ENCODE assay signal across 1 cellular context in genomic region chr18:47149457-47150028, GRCh38.
TF ChIP-seq lines count a peak whose summit lies in the region.

No MANE protein-coding gene starts in this region.

TF ChIP-seq in HepG2, 621 proteins besides CTCF, POLR2A, EP300 and RAD21 (continued from another document and continues in another):
- TF ChIP-seq MNT (IDR thresholded peaks at IDR 0.05), result no peak
- peak; percentile 53; the same call in 1 of the 2 replicates for TF ChIP-seq ZNF383 (CRISPR knock-in tag; IDR thresholded peaks at IDR 0.05; ENCODE audit: borderline replicate concordance)
- TF ChIP-seq SP1 (IDR thresholded peaks at IDR 0.05), result no peak
- TF ChIP-seq SP1 (CRISPR knock-in tag; IDR thresholded peaks at IDR 0.05), result no peak
- TF ChIP-seq ZNF513 (CRISPR knock-in tag; conservative IDR thresholded peaks at IDR 0.05), result no peak
- no peak for TF ChIP-seq ZBTB7B (CRISPR knock-in tag; IDR thresholded peaks at IDR 0.05)
- no peak; the same call in 1 of the 2 replicates for TF ChIP-seq TARDBP (CRISPR knock-in tag; IDR thresholded peaks at IDR 0.05)
- no peak for TF ChIP-seq HINFP (CRISPR knock-in tag; IDR thresholded peaks at IDR 0.05; ENCODE audit: low read depth)
- no peak for TF ChIP-seq SMAD3 (CRISPR knock-in tag; IDR thresholded peaks at IDR 0.05)
- TF ChIP-seq ARNTL (CRISPR knock-in tag; IDR thresholded peaks at IDR 0.05), result 0 out of 2 replicates have a peak, but pooled peaks have one; percentile 34
- TF ChIP-seq ZNF510 (CRISPR knock-in tag; IDR thresholded peaks at IDR 0.05; ENCODE audit: low read depth), result 0 out of 2 replicates have a peak, but pooled peaks have one; percentile 44
- no peak for TF ChIP-seq ZFP36 (IDR thresholded peaks at IDR 0.05; ENCODE audit: borderline replicate concordance, low read depth, low read length, partially characterized antibody)
- TF ChIP-seq, protein P1, sequence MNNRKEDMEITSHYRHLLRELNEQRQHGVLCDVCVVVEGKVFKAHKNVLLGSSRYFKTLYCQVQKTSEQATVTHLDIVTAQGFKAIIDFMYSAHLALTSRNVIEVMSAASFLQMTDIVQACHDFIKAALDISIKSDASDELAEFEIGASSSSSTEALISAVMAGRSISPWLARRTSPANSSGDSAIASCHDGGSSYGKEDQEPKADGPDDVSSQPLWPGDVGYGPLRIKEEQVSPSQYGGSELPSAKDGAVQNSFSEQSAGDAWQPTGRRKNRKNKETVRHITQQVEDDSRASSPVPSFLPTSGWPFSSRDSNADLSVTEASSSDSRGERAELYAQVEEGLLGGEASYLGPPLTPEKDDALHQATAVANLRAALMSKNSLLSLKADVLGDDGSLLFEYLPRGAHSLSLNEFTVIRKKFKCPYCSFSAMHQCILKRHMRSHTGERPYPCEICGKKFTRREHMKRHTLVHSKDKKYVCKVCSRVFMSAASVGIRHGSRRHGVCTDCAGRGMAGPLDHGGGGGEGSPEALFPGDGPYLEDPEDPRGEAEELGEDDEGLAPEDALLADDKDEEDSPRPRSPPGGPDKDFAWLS (CRISPR knock-in tag; IDR thresholded peaks at IDR 0.05; ENCODE audit: borderline replicate concordance), result peak; percentile 75; the same call in 1 of the 2 replicates
- TF ChIP-seq GATAD2A (CRISPR knock-in tag; IDR thresholded peaks at IDR 0.05), result no peak
- TF ChIP-seq CCDC6 (CRISPR knock-in tag; IDR thresholded peaks at IDR 0.05), result no peak
- peak; percentile 55; the same call in 1 of the 2 replicates for TF ChIP-seq MEIS1 (CRISPR knock-in tag; IDR thresholded peaks at IDR 0.05; ENCODE audit: borderline replicate concordance)
- 0 out of 2 replicates have a peak, but pooled peaks have one; percentile 11 for TF ChIP-seq MTA1 (CRISPR knock-in tag; IDR thresholded peaks at IDR 0.05; ENCODE audit: borderline replicate concordance)
- TF ChIP-seq GTF3A (CRISPR knock-in tag; conservative IDR thresholded peaks at IDR 0.05), result 0 out of 2 replicates have a peak, but pooled peaks have one; percentile 41
- TF ChIP-seq SNAPC4 (CRISPR knock-in tag; IDR thresholded peaks at IDR 0.05), result no peak
- TF ChIP-seq ATF7 (IDR thresholded peaks at IDR 0.05), result no peak
- 0 out of 2 replicates have a peak, but pooled peaks have one; percentile 35 for TF ChIP-seq ATF7 (CRISPR knock-in tag; IDR thresholded peaks at IDR 0.05)
- TF ChIP-seq NR1H2 (CRISPR knock-in tag; IDR thresholded peaks at IDR 0.05; ENCODE audit: borderline replicate concordance, low read depth), result no peak; the same call in 1 of the 2 replicates
- TF ChIP-seq ARNT (IDR thresholded peaks at IDR 0.05), result no peak
- TF ChIP-seq ZKSCAN5 (CRISPR knock-in tag; IDR thresholded peaks at IDR 0.05), result 0 out of 2 replicates have a peak, but pooled peaks have one; percentile 58
- TF ChIP-seq ZSCAN25 (CRISPR knock-in tag; IDR thresholded peaks at IDR 0.05), result 0 out of 2 replicates have a peak, but pooled peaks have one; percentile 7
- TF ChIP-seq, protein P2, sequence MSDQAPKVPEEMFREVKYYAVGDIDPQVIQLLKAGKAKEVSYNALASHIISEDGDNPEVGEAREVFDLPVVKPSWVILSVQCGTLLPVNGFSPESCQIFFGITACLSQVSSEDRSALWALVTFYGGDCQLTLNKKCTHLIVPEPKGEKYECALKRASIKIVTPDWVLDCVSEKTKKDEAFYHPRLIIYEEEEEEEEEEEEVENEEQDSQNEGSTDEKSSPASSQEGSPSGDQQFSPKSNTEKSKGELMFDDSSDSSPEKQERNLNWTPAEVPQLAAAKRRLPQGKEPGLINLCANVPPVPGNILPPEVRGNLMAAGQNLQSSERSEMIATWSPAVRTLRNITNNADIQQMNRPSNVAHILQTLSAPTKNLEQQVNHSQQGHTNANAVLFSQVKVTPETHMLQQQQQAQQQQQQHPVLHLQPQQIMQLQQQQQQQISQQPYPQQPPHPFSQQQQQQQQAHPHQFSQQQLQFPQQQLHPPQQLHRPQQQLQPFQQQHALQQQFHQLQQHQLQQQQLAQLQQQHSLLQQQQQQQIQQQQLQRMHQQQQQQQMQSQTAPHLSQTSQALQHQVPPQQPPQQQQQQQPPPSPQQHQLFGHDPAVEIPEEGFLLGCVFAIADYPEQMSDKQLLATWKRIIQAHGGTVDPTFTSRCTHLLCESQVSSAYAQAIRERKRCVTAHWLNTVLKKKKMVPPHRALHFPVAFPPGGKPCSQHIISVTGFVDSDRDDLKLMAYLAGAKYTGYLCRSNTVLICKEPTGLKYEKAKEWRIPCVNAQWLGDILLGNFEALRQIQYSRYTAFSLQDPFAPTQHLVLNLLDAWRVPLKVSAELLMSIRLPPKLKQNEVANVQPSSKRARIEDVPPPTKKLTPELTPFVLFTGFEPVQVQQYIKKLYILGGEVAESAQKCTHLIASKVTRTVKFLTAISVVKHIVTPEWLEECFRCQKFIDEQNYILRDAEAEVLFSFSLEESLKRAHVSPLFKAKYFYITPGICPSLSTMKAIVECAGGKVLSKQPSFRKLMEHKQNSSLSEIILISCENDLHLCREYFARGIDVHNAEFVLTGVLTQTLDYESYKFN (CRISPR knock-in tag; conservative IDR thresholded peaks at IDR 0.05), result peak; percentile 17; the same call in 1 of the 2 replicates
- no peak for TF ChIP-seq HMG20A (CRISPR knock-in tag; IDR thresholded peaks at IDR 0.05; ENCODE audit: borderline replicate concordance)
- TF ChIP-seq HCFC1 (IDR thresholded peaks at IDR 0.05; ENCODE audit: low read depth, low read length), result no peak
- TF ChIP-seq SMAD1 (CRISPR knock-in tag; IDR thresholded peaks at IDR 0.05; ENCODE audit: borderline replicate concordance, low read depth), result 0 out of 2 replicates have a peak, but pooled peaks have one; percentile 9
- TF ChIP-seq PHF21A (CRISPR knock-in tag; IDR thresholded peaks at IDR 0.05), result 0 out of 2 replicates have a peak, but pooled peaks have one; percentile 6
- no peak for TF ChIP-seq TAF15 (IDR thresholded peaks at IDR 0.05; ENCODE audit: low read depth, low read length, poor library complexity, severe bottlenecking)
- TF ChIP-seq KDM5A (IDR thresholded peaks at IDR 0.05; ENCODE audit: borderline replicate concordance, low read length), result no peak
- no peak for TF ChIP-seq ZNF160 (CRISPR knock-in tag; IDR thresholded peaks at IDR 0.05)
- TF ChIP-seq, protein P3, sequence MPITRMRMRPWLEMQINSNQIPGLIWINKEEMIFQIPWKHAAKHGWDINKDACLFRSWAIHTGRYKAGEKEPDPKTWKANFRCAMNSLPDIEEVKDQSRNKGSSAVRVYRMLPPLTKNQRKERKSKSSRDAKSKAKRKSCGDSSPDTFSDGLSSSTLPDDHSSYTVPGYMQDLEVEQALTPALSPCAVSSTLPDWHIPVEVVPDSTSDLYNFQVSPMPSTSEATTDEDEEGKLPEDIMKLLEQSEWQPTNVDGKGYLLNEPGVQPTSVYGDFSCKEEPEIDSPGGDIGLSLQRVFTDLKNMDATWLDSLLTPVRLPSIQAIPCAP (CRISPR knock-in tag; IDR thresholded peaks at IDR 0.05; ENCODE audit: low read depth), result no peak
- TF ChIP-seq MTF1 (CRISPR knock-in tag; IDR thresholded peaks at IDR 0.05), result no peak
- TF ChIP-seq ZNF556 (CRISPR knock-in tag; IDR thresholded peaks at IDR 0.05; ENCODE audit: borderline replicate concordance), result 0 out of 2 replicates have a peak, but pooled peaks have one; percentile 58
- TF ChIP-seq, protein P4, sequence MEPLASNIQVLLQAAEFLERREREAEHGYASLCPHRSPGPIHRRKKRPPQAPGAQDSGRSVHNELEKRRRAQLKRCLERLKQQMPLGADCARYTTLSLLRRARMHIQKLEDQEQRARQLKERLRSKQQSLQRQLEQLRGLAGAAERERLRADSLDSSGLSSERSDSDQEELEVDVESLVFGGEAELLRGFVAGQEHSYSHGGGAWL (CRISPR knock-in tag; IDR thresholded peaks at IDR 0.05), result no peak
- TF ChIP-seq MAFK (conservative IDR thresholded peaks at IDR 0.05 in 1 of 2, IDR thresholded peaks at IDR 0.05 in 1 of 2; ENCODE audit: low read length in 2 of 2), result no peak
